Comparison of ENCODE assay signal across 8 cellular contexts in the genomic region with DNA sequence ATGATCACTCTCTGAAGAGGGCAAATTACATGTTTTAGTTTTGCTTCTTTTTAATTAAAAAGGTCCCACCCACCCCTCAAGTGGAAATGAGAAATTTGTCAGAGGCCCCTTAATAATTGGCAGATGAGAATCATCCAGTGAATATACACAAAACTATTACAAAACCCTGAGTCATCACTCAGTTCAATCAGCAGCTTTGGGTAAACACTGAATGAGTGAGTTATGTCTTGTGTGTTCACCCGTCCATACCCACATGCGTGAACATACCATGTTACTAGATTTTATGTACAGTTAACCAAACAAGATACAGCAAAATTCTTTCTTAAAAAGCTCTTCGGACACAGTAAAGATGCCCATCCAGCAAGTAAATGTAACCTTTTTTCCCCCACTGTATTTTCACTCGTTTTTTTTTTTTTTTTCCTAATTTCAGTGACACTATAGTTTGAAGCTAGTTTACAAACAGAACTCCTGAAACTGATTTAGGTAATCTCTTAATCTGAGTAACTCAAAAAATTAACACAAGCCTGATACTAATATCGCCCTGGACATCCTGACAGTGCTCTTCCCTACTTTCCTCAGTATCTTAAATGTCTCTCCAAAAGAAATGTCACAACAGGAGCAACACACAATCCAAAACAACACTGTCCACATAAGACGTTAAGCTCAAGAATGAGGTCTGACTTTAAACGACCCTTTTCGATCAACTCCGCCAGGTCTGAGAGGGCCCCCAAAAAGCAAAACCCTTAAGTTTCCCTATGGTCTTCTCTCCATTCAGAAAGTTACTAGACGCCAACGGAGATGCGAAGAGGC. TPM values are rescaled to one million over a fixed set of nuclear protein-coding genes. Genes with fewer than 3 reads are reported as not detected.
DNase-seq lines count a peak whose midpoint lies in the region; ATAC-seq, FAIRE-seq and TF ChIP-seq lines count a peak whose summit lies in the region.

No MANE protein-coding gene starts in this region.

- FAIRE-seq in HepG2 (lab: Jason Lieb, UNC), result peak; percentile 56

- H3K79me2 ChIP-seq in HepG2 (ENCODE audit: insufficient read depth, low read length), result peaks cover 69% of the 10 kb centered on the region

- H3K27ac ChIP-seq in Peyer's patch (peak overlapping the region; percentile 84 to 96 (median 93)), HepG2 (ENCODE audit: extremely low read length, insufficient read depth, low read length) (peak overlapping the region; percentile 94)

- peak overlapping the region; percentile 78 for H3K27ac Mint-ChIP-seq in activated naive CD4-positive, alpha-beta T cell treated with anti-CD3 and anti-CD28 coated beads for 36 hours
- H3K27ac Mint-ChIP-seq in central memory CD8-positive, alpha-beta T cell (ENCODE audit: low read depth), result peak overlapping the region; percentile 98

- peaks cover 49% of the 10 kb centered on the region for H3K4me1 Mint-ChIP-seq in activated naive CD4-positive, alpha-beta T cell treated with anti-CD3 and anti-CD28 coated beads for 36 hours (ENCODE audit: low read depth)
- peaks cover 62% of the 10 kb centered on the region for H3K4me1 Mint-ChIP-seq in central memory CD8-positive, alpha-beta T cell

- no peaks in the 10 kb centered on the region for H3K27me3 Mint-ChIP-seq in activated naive CD4-positive, alpha-beta T cell treated with anti-CD3 and anti-CD28 coated beads for 36 hours (ENCODE audit: low read depth)
- H3K27me3 Mint-ChIP-seq in central memory CD8-positive, alpha-beta T cell, result no peaks in the 10 kb centered on the region

- peaks cover 9% of the 10 kb centered on the region for H3K36me3 Mint-ChIP-seq in activated naive CD4-positive, alpha-beta T cell treated with anti-CD3 and anti-CD28 coated beads for 36 hours (ENCODE audit: low read depth)
- peaks cover 14% of the 10 kb centered on the region for H3K36me3 Mint-ChIP-seq in central memory CD8-positive, alpha-beta T cell (ENCODE audit: insufficient read depth)

- CTCF ChIA-PET in activated naive CD4-positive, alpha-beta T cell treated with anti-CD3 and anti-CD28 coated beads for 36 hours (lab: Charles Lee), result interaction anchor here (0.7 to 1.4 kb wide), 3 partner anchors 17 to 202 kb away, joined by 3 read pairs; a partner anchor contains a TSS
- CTCF ChIA-PET in HepG2 (lab: Yijun Ruan, JAX; ENCODE audit: low intra/inter-chr PET ratio, low total read pairs), result no interaction called here

- H3K4me3 ChIP-seq in Peyer's patch (peak overlapping the region; percentile 60 to 99 (median 92)), HepG2 (replicated peaks in 1 of 3; ENCODE audit: insufficient read depth in 1 of 3, low read depth in 2 of 3, low read length in 3 of 3) (peak overlapping the region; percentile 70 to 98 (median 97))

- TF ChIP-seq EP300 in HepG2 (IDR thresholded peaks at IDR 0.05; ENCODE audit: low read depth in 2 of 2, low read length in 2 of 2), result peak in 1 of 2 experiments; percentile 71; a peak in 2 of 4 replicates
- no peak for TF ChIP-seq EP300 in HepG2 (CRISPR knock-in tag; IDR thresholded peaks at IDR 0.05; ENCODE audit: borderline replicate concordance)

- TF ChIP-seq POLR2A in Peyer's patch (IDR thresholded peaks at IDR 0.05) (no peak), HepG2 (IDR thresholded peaks at IDR 0.05; ENCODE audit: insufficient read depth in 1 of 2, low read depth in 2 of 2, low read length in 2 of 2) (no peak; a peak in 2 of 4 replicates)

- H3K4me3 Mint-ChIP-seq in activated naive CD4-positive, alpha-beta T cell treated with anti-CD3 and anti-CD28 coated beads for 36 hours, result peak overlapping the region; percentile 83
- H3K4me3 Mint-ChIP-seq in central memory CD8-positive, alpha-beta T cell, result peak overlapping the region; percentile 96

- ATAC-seq in HG03575 (IDR thresholded peaks at IDR 0.05; ENCODE audit: extremely low read depth, insufficient number of reproducible peaks, low FRiP score, unreplicated experiment) (peak; percentile 31), HepG2 (peak; percentile 43)
- no peak for ATAC-seq in central memory CD8-positive, alpha-beta T cell (replicated peaks; ENCODE audit: extremely low read depth, poor library complexity, severe bottlenecking)

- H4K20me1 ChIP-seq in HepG2 (ENCODE audit: insufficient read depth, low read length), result peaks cover 44% of the 10 kb centered on the region

- 1% methylated on average over 12 of the region's 12 CpGs for WGBS in HepG2 (ENCODE audit: low lambda C conversion rate)

- H3K4me1 ChIP-seq in Peyer's patch (peaks cover 0 to 19% (median 10%) of the 10 kb centered on the region in 4 donors), HepG2 (ENCODE audit: insufficient read depth, low read length) (peaks cover 54% of the 10 kb centered on the region)

- H3K9me3 Mint-ChIP-seq in activated naive CD4-positive, alpha-beta T cell treated with anti-CD3 and anti-CD28 coated beads for 36 hours, result no peaks in the 10 kb centered on the region
- no peaks in the 10 kb centered on the region for H3K9me3 Mint-ChIP-seq in central memory CD8-positive, alpha-beta T cell

- H2AFZ ChIP-seq in HepG2 (ENCODE audit: low read length), result no peak overlapping the region

- in situ Hi-C loops in HepG2 (cut with HindIII; ENCODE audit: extremely low pct_ligation_motif_present, low pct_unique_long_range_greater_than_20kb), result no loop called here

- H3K36me3 ChIP-seq in Peyer's patch, result peaks cover 0 to 6% (median 0%) of the 10 kb centered on the region in 3 donors
- H3K36me3 ChIP-seq in HepG2 (replicated peaks in 1 of 2; ENCODE audit: control insufficient read depth in 1 of 2, insufficient read depth in 2 of 2, low read length in 2 of 2), result no peaks in the 10 kb centered on the region

- TSS peak; percentile 72 for BruUV-seq in HepG2 (replicated peaks; lab: Mats Ljungman, UMichigan)

- intact Hi-C loops in activated naive CD4-positive, alpha-beta T cell treated with anti-CD3 and anti-CD28 coated beads for 36 hours (cut with micrococcal nuclease), result loop anchor here (1.0 to 5.0 kb wide), 12 partner anchors 21 to 1647 kb away; a partner anchor contains a TSS
- intact Hi-C loops in HepG2 (cut with micrococcal nuclease; ENCODE audit: unreplicated experiment), result loop anchor here (1.0 to 2.0 kb wide), 4 partner anchors 17 to 142 kb away; no protein-coding TSS in a partner anchor

- no peaks in the 10 kb centered on the region for H3K9me3 ChIP-seq in Peyer's patch
- no peaks in the 10 kb centered on the region for H3K9me3 ChIP-seq in HepG2 (ENCODE audit: low read length)

- H3K27me3 ChIP-seq in Peyer's patch, result no peaks in the 10 kb centered on the region
- no peaks in the 10 kb centered on the region; a peak in 1 of 5 replicates for H3K27me3 ChIP-seq in HepG2 (ENCODE audit: control insufficient read depth in 1 of 2, insufficient read depth in 2 of 2, low read length in 2 of 2)

- peak overlapping the region; percentile 89 for H3K4me2 ChIP-seq in HepG2 (ENCODE audit: low read depth, low read length)

- no peak for TF ChIP-seq CTCF in Peyer's patch (IDR thresholded peaks at IDR 0.05)
- no peak for TF ChIP-seq CTCF in HepG2 (CRISPR knock-in tag; IDR thresholded peaks at IDR 0.05)

- DNase-seq in activated naive CD4-positive, alpha-beta T cell treated with anti-CD3 and anti-CD28 coated beads for 36 hours, result peak; percentile 30
- no peak for DNase-seq in activated naive CD4-positive, alpha-beta T cell treated with anti-CD3 and anti-CD28 coated beads, Interleukin-2, amount 50 U/mL, for 16 hours
- no peak for DNase-seq in Peyer's patch
- no peak for DNase-seq in central memory CD8-positive, alpha-beta T cell (ENCODE audit: low spot score in 2 of 2)
- DNase-seq in HepG2 (ENCODE audit: low spot score), result peak; percentile 95
- peak; percentile 68 for DNase-seq in superior temporal gyrus (ENCODE audit: extremely low spot score)
- DNase-seq in NK-92 treated with Interleukin-12 subunit alpha and Interleukin-12 subunit beta, amount 100 ng/mL, for 24 hours (lab: John Stamatoyannopoulos, UW), result no peak

- peak overlapping the region; percentile 96 for H3K9ac ChIP-seq in HepG2 (ENCODE audit: insufficient read depth, low read depth, low read length)

- POLR2A ChIA-PET in HepG2 (lab: Yijun Ruan, JAX), result interaction anchor here (0.9 to 3.1 kb wide), 7 partner anchors 10 to 145 kb away, joined by 3 to 24 read pairs (median 5); a partner anchor contains a TSS

- no peak for TF ChIP-seq RAD21 in HepG2 (CRISPR knock-in tag; IDR thresholded peaks at IDR 0.05)

TF ChIP-seq in HepG2, 621 proteins besides CTCF, POLR2A, EP300 and RAD21 (continues in another document):
- TF ChIP-seq ZNF33B (CRISPR knock-in tag; IDR thresholded peaks at IDR 0.05) (no peak), CBX2 (IDR thresholded peaks at IDR 0.05; ENCODE audit: low read depth, low read length) (no peak), CBX2 (CRISPR knock-in tag; IDR thresholded peaks at IDR 0.05; ENCODE audit: low read depth) (no peak), NR2F1 (CRISPR knock-in tag; IDR thresholded peaks at IDR 0.05) (no peak), MATR3 (CRISPR knock-in tag; IDR thresholded peaks at IDR 0.05) (no peak), SMAD9 (CRISPR knock-in tag; IDR thresholded peaks at IDR 0.05) (no peak), ZSCAN20 (CRISPR knock-in tag; IDR thresholded peaks at IDR 0.05; ENCODE audit: borderline replicate concordance) (no peak)

RNA-seq across cellular contexts. Expression of a gene that starts 1.3 kb away (rescaled TPM):
- total RNA-seq in activated naive CD4-positive, alpha-beta T cell treated with anti-CD3 and anti-CD28 coated beads for 36 hours, result 10 to 100 TPM; 31.5 to 38.8 TPM
- total RNA-seq in Peyer's patch (10 to 100 TPM; 23.8 to 51.2 (median 34.2) TPM), HepG2 (2016; rRNA removed; fragmentation: Illumina TruSeq; extraction: Trizol) (77.8 and 171 TPM in 2 replicates)
- 22.4 and 25.4 TPM in 2 replicates for total RNA-seq in HepG2 (2016; cell fraction: cytosol; rRNA removed; fragmentation: Illumina TruSeq; extraction: Trizol; ENCODE audit: low read depth)
- total RNA-seq in HepG2 (2016; cell fraction: insoluble cytoplasmic fraction; rRNA removed; fragmentation: Illumina TruSeq; extraction: Trizol), result 73.6 and 173 TPM in 2 replicates
- total RNA-seq in HepG2 (2016; cell fraction: membrane; rRNA removed; fragmentation: Illumina TruSeq; extraction: Trizol), result 57.4 and 61.3 TPM in 2 replicates
- total RNA-seq in HepG2 (2016; cell fraction: nucleus; rRNA removed; fragmentation: Illumina TruSeq; extraction: Trizol), result 131 and 137 TPM in 2 replicates
- 49.5 and 52.1 TPM in 2 replicates for polyA plus RNA-seq in HepG2 (2011; rRNA removed)
- polyA plus RNA-seq in HepG2 (2011; cell fraction: cytosol; rRNA removed), result 26.0 and 41.8 TPM in 2 replicates
- 47.5 and 57.6 TPM in 2 replicates for polyA plus RNA-seq in HepG2 (2011; cell fraction: nucleus; rRNA removed)
- 67.8 and 68.1 TPM in 2 replicates for polyA plus RNA-seq in HepG2 (2012)
- 7.1 and 8.9 TPM in 2 replicates for polyA plus RNA-seq in HepG2 (2016; cell fraction: cytosol; fragmentation: Illumina TruSeq; extraction: Trizol; ENCODE audit: low read depth)
- 153 TPM in 2 replicates for polyA plus RNA-seq in HepG2 (2016; cell fraction: insoluble cytoplasmic fraction; fragmentation: Illumina TruSeq; extraction: Trizol; ENCODE audit: low read depth)
- 27.8 and 31.6 TPM in 2 replicates for polyA plus RNA-seq in HepG2 (2016; cell fraction: membrane; fragmentation: Illumina TruSeq; extraction: Trizol; ENCODE audit: low read depth)
- 152 and 165 TPM in 2 replicates for polyA plus RNA-seq in HepG2 (2016; cell fraction: nucleus; fragmentation: Illumina TruSeq; extraction: Trizol; ENCODE audit: insufficient read depth, low read depth)
- 42.9 and 46.9 TPM in 2 replicates for polyA minus RNA-seq in HepG2 (2011; rRNA and poly(A)+ RNA removed; ENCODE audit: low replicate concordance)
- polyA minus RNA-seq in HepG2 (2011; cell fraction: cytosol; rRNA and poly(A)+ RNA removed), result 52.5 and 57.5 TPM in 2 replicates
- polyA minus RNA-seq in HepG2 (2011; cell fraction: nucleus; rRNA and poly(A)+ RNA removed), result 158 and 180 TPM in 2 replicates

Comparison
In these comparisons a context has a peak if more than half of its experiments do, and no peak if none do; other contexts are left out.
1. DNase-seq: peak in activated naive CD4-positive, alpha-beta T cell treated with anti-CD3 and anti-CD28 coated beads for 36 hours (single experiment), HepG2 (single experiment) and superior temporal gyrus (single experiment); none in activated naive CD4-positive, alpha-beta T cell treated with anti-CD3 and anti-CD28 coated beads, Interleukin-2, amount 50 U/mL, for 16 hours (single experiment), Peyer's patch (0 of 3), central memory CD8-positive, alpha-beta T cell (0 of 2) and NK-92 treated with Interleukin-12 subunit alpha and Interleukin-12 subunit beta, amount 100 ng/mL, for 24 hours (single experiment).